8 cellular contexts compared by ENCODE assay signal in genomic region chr4:73127839-73128448, GRCh38. TPM values are rescaled to one million over a fixed set of nuclear protein-coding genes. Genes with fewer than 3 reads are reported as not detected.
DNase-seq lines count a peak whose midpoint lies in the region; ATAC-seq and TF ChIP-seq lines count a peak whose summit lies in the region.

No MANE protein-coding gene starts in this region.

- H3K4me3 Mint-ChIP-seq in CD4-positive, alpha-beta memory T cell, result no peak overlapping the region

- TF ChIP-seq POLR2A in esophagus muscularis mucosa (IDR thresholded peaks at IDR 0.05; ENCODE audit: low read depth) (no peak), upper lobe of left lung (IDR thresholded peaks at IDR 0.05) (no peak)

- H3K36me3 ChIP-seq in CD4-positive, alpha-beta memory T cell (ENCODE audit: insufficient read depth, low read length), result peaks cover 24% of the 10 kb centered on the region
- H3K36me3 ChIP-seq in PC-3 (ENCODE audit: low read depth, low read length), result peaks cover 47% of the 10 kb centered on the region
- peaks cover 12 to 64% (median 32%) of the 10 kb centered on the region in 4 donors for H3K36me3 ChIP-seq in esophagus muscularis mucosa
- peaks cover 6 to 71% (median 10%) of the 10 kb centered on the region in 4 donors for H3K36me3 ChIP-seq in upper lobe of left lung

- peaks cover 26 to 42% of the 10 kb centered on the region in 2 donors for H3K36me3 Mint-ChIP-seq in CD4-positive, alpha-beta memory T cell

- peaks cover 0 to 11% (median 5%) of the 10 kb centered on the region in 4 donors for H3K4me1 Mint-ChIP-seq in CD4-positive, alpha-beta memory T cell

- POLR2A ChIA-PET in CD4-positive, alpha-beta memory T cell (lab: Charles Lee; ENCODE audit: partially characterized antibody), result interaction anchor here (0.7 kb wide), 1 partner anchor 58 kb away, joined by 3 read pairs; the partner anchor contains the start of gene COX18
- POLR2A ChIA-PET in PC-3 (lab: Charles Lee; ENCODE audit: unreplicated experiment), result interaction anchor here (0.6 kb wide), 1 partner anchor 8 kb away, joined by 3 read pairs; no protein-coding TSS in a partner anchor

- CTCF ChIA-PET in CD4-positive, alpha-beta memory T cell (lab: Charles Lee; ENCODE audit: partially characterized antibody), result interaction anchor here (1.0 to 2.2 kb wide), 8 partner anchors 11 to 131 kb away, joined by 3 to 12 read pairs (median 3); partner anchors contain the start of gene ANKRD17
- CTCF ChIA-PET in PC-3 (lab: Charles Lee), result interaction anchor here (0.6 to 1.5 kb wide), 2 partner anchors 114 to 129 kb away, joined by 3 to 14 read pairs; no protein-coding TSS in a partner anchor

- H3K9me3 ChIP-seq in CD4-positive, alpha-beta memory T cell (ENCODE audit: control insufficient read depth in 1 of 2, low read length in 2 of 2), result no peaks in the 10 kb centered on the region
- H3K9me3 ChIP-seq in PC-3 (ENCODE audit: low read length) (no peaks in the 10 kb centered on the region), esophagus muscularis mucosa (no peaks in the 10 kb centered on the region), upper lobe of left lung (no peaks in the 10 kb centered on the region)

- no peak overlapping the region for H3K9ac ChIP-seq in PC-3 (ENCODE audit: low read length)

- ATAC-seq in GM21529 (IDR thresholded peaks at IDR 0.05; ENCODE audit: unreplicated experiment) (peak; percentile 66), PC-3 (peak; percentile 91), HG03135 (IDR thresholded peaks at IDR 0.05; ENCODE audit: unreplicated experiment) (no peak), upper lobe of left lung (ENCODE audit: low FRiP score in 2 of 2) (no peak)

- intact Hi-C loops in CD4-positive, alpha-beta memory T cell (cut with micrococcal nuclease), result loop anchor here (1.0 to 5.0 kb wide), 2 partner anchors 36 to 129 kb away; no protein-coding TSS in a partner anchor
- intact Hi-C loops in PC-3 (cut with micrococcal nuclease), result loop anchor here (2.0 to 5.0 kb wide), 4 partner anchors 17 to 181 kb away; no protein-coding TSS in a partner anchor
- intact Hi-C loops in esophagus muscularis mucosa (cut with DNase I), result loop anchor here (5.0 kb wide), 1 partner anchor 41 kb away; no protein-coding TSS in a partner anchor

- no peaks in the 10 kb centered on the region for H4K20me1 ChIP-seq in PC-3 (ENCODE audit: low read length)

- WGBS in esophagus muscularis mucosa, result 75% methylated on average over 3 of the region's 3 CpGs
- WGBS in upper lobe of left lung, 2 donors, result 84 to 86% methylated on average over 3 of the region's 3 CpGs

- H3K27ac Mint-ChIP-seq in CD4-positive, alpha-beta memory T cell, result peak overlapping the region in 2 of 7 donors; percentile 9 to 15

- H3K27me3 Mint-ChIP-seq in CD4-positive, alpha-beta memory T cell, result no peaks in the 10 kb centered on the region

- H3K27me3 ChIP-seq in CD4-positive, alpha-beta memory T cell (ENCODE audit: insufficient read depth, low read length), result no peaks in the 10 kb centered on the region
- no peaks in the 10 kb centered on the region for H3K27me3 ChIP-seq in PC-3 (ENCODE audit: low read length)
- no peaks in the 10 kb centered on the region for H3K27me3 ChIP-seq in esophagus muscularis mucosa
- H3K27me3 ChIP-seq in upper lobe of left lung, result no peaks in the 10 kb centered on the region

- TF ChIP-seq CTCF in PC-3 (conservative IDR thresholded peaks at IDR 0.05; ENCODE audit: low read depth, low read length) (peak; percentile 59), esophagus muscularis mucosa (IDR thresholded peaks at IDR 0.05) (peak in 2 of 3 experiments; percentile 19 to 44), upper lobe of left lung (IDR thresholded peaks at IDR 0.05) (peak in 1 of 6 experiments; percentile 7)

- H3K9me3 Mint-ChIP-seq in CD4-positive, alpha-beta memory T cell, result no peaks in the 10 kb centered on the region

- H3K79me2 ChIP-seq in PC-3 (ENCODE audit: low read length), result no peaks in the 10 kb centered on the region

- H3K4me2 ChIP-seq in PC-3 (ENCODE audit: low read length), result no peak overlapping the region

- no peaks in the 10 kb centered on the region for H3F3A ChIP-seq in PC-3 (ENCODE audit: low read length, unreplicated experiment)

- no peaks in the 10 kb centered on the region for H3K9me2 ChIP-seq in PC-3 (replicated peaks; ENCODE audit: low read length)

- H3K4me1 ChIP-seq in CD4-positive, alpha-beta memory T cell (ENCODE audit: insufficient read depth, low read length), result no peaks in the 10 kb centered on the region
- H3K4me1 ChIP-seq in PC-3 (ENCODE audit: insufficient read depth, low read length) (no peaks in the 10 kb centered on the region), esophagus muscularis mucosa (no peaks in the 10 kb centered on the region), upper lobe of left lung (no peaks in the 10 kb centered on the region)

- BruUV-seq in PC-3 (replicated peaks; lab: Mats Ljungman, UMichigan), result no TSS peak

- no peak overlapping the region for H3K4me3 ChIP-seq in CD4-positive, alpha-beta memory T cell (ENCODE audit: low read length in 2 of 2)
- no peak overlapping the region for H3K4me3 ChIP-seq in PC-3 (ENCODE audit: low read length)
- H3K4me3 ChIP-seq in esophagus muscularis mucosa, result no peak overlapping the region
- no peak overlapping the region for H3K4me3 ChIP-seq in upper lobe of left lung

- H2AFZ ChIP-seq in PC-3 (ENCODE audit: low read length), result no peak overlapping the region

- no peak overlapping the region for H3K27ac ChIP-seq in CD4-positive, alpha-beta memory T cell (ENCODE audit: low read depth, low read length)
- H3K27ac ChIP-seq in PC-3 (ENCODE audit: low read length), result no peak overlapping the region
- no peak overlapping the region for H3K27ac ChIP-seq in esophagus muscularis mucosa (replicated peaks in 1 of 4)
- no peak overlapping the region for H3K27ac ChIP-seq in upper lobe of left lung

- TF ChIP-seq EP300 in esophagus muscularis mucosa (IDR thresholded peaks at IDR 0.05), result no peak
- no peak for TF ChIP-seq EP300 in upper lobe of left lung (IDR thresholded peaks at IDR 0.05)

- peak; percentile 6 to 25 (median 9) for DNase-seq in CD4-positive, alpha-beta memory T cell
- DNase-seq in PC-3, result peak; percentile 28
- no peak for DNase-seq in esophagus muscularis mucosa (ENCODE audit: extremely low spot score)
- peak; percentile 16 for DNase-seq in renal cortical epithelial cell (ENCODE audit: low read depth)
- no peak for DNase-seq in upper lobe of left lung
- no peak for DNase-seq in effector CD8-positive, alpha-beta T cell (lab: John Stamatoyannopoulos, UW)

RNA-seq across cellular contexts. Expression of gene COX18, which starts 58.4 kb away (rescaled TPM):
- total RNA-seq in CD4-positive, alpha-beta memory T cell, result 10 to 100 TPM; 14.4 to 14.6 TPM
- polyA plus RNA-seq in CD4-positive, alpha-beta memory T cell, result 1 to 10 TPM; 4.4 to 5.3 TPM
- 32.8 and 40.0 TPM in 2 replicates for total RNA-seq in PC-3 (2014; rRNA removed)
- 10 to 100 TPM; 10.4 to 19.0 (median 12.9) TPM for total RNA-seq in esophagus muscularis mucosa
- total RNA-seq in renal cortical epithelial cell, result 22.7 and 23.8 TPM in 2 replicates
- 10 to 100 TPM; 11.3 to 22.2 (median 13.4) TPM for total RNA-seq in upper lobe of left lung

Comparison
In these comparisons a context has a peak if more than half of its experiments do, and no peak if none do; other contexts are left out.
1. DNase-seq: peak in CD4-positive, alpha-beta memory T cell (5 of 5), PC-3 (single experiment) and renal cortical epithelial cell (single experiment); none in esophagus muscularis mucosa (single experiment), upper lobe of left lung (0 of 2) and effector CD8-positive, alpha-beta T cell (single experiment).
2. ATAC-seq: peak in GM21529 (single experiment) and PC-3 (single experiment); none in HG03135 (single experiment) and upper lobe of left lung (0 of 2).